Comparison of ENCODE assay signal across 1 cellular context in the genomic region with DNA sequence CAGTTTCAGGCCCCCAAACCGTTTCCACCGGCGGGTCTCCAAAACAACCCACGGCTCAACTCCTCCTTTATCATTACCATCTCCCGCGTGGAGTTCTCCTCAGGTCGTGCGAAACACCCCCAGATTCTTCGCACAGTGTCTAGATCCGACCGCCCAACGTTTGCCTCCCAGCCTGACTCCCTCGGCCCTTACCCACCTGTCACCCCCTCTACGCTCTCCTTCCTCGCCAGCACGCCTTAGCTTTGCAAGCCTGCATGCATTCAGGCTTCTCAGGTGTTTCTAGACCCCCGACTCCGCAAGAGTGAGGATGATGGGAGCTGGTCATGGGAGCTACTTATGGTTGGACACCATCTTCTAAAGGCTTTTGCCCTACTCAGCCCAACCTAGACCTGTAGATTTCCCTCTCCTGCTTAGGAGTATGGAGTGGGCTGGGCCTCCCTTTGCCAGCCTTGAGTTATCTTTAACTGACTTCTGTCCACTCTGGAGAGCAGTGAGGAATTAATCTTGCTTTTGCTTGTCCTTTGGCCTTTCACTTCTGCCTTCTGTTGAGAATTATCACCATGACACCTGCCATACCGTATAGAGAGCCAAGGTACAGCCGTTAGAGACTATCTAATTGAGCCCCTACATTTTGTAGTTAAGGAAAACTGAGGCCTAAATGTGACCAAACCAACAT.
TF ChIP-seq lines count a peak whose summit lies in the region.

No MANE protein-coding gene starts in this region.

TF ChIP-seq in HepG2, 621 proteins besides CTCF, POLR2A, EP300 and RAD21 (continued from another document and continues in another):
- TF ChIP-seq, protein P1, sequence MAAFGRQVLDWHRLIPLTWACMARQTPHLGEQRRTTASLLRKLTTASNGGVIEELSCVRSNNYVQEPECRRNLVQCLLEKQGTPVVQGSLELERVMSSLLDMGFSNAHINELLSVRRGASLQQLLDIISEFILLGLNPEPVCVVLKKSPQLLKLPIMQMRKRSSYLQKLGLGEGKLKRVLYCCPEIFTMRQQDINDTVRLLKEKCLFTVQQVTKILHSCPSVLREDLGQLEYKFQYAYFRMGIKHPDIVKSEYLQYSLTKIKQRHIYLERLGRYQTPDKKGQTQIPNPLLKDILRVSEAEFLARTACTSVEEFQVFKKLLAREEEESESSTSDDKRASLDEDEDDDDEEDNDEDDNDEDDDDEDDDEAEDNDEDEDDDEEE (CRISPR knock-in tag; IDR thresholded peaks at IDR 0.05): no peak
- TF ChIP-seq ZBTB21 (CRISPR knock-in tag; IDR thresholded peaks at IDR 0.05) (no peak), ZNF460 (CRISPR knock-in tag; IDR thresholded peaks at IDR 0.05; ENCODE audit: borderline replicate concordance) (no peak), HNRNPK (IDR thresholded peaks at IDR 0.05; ENCODE audit: low read depth, low read length, poor library complexity, severe bottlenecking) (no peak), SP2 (CRISPR knock-in tag; IDR thresholded peaks at IDR 0.05) (no peak), YEATS4 (CRISPR knock-in tag; IDR thresholded peaks at IDR 0.05; ENCODE audit: borderline replicate concordance) (no peak), EED (CRISPR knock-in tag; IDR thresholded peaks at IDR 0.05) (no peak), SP1 (IDR thresholded peaks at IDR 0.05) (no peak), SP1 (CRISPR knock-in tag; IDR thresholded peaks at IDR 0.05) (no peak), ZNF451 (CRISPR knock-in tag; IDR thresholded peaks at IDR 0.05) (no peak), THYN1 (CRISPR knock-in tag; IDR thresholded peaks at IDR 0.05; ENCODE audit: borderline replicate concordance, low read depth) (no peak), SETDB1 (CRISPR knock-in tag; IDR thresholded peaks at IDR 0.05; ENCODE audit: borderline replicate concordance) (no peak), RORA (CRISPR knock-in tag; IDR thresholded peaks at IDR 0.05) (no peak), RCOR2 (CRISPR knock-in tag; IDR thresholded peaks at IDR 0.05) (no peak), ZNF292 (CRISPR knock-in tag; IDR thresholded peaks at IDR 0.05; ENCODE audit: borderline replicate concordance, low read depth) (no peak), NR3C1 (CRISPR knock-in tag; IDR thresholded peaks at IDR 0.05) (no peak), GATA4 (IDR thresholded peaks at IDR 0.05; ENCODE audit: borderline replicate concordance, low read depth) (no peak), ADNP (CRISPR knock-in tag; IDR thresholded peaks at IDR 0.05) (no peak), ZNF878 (CRISPR knock-in tag; IDR thresholded peaks at IDR 0.05) (no peak), ZBTB38 (CRISPR knock-in tag; IDR thresholded peaks at IDR 0.05) (no peak), ZNF224 (CRISPR knock-in tag; IDR thresholded peaks at IDR 0.05) (no peak), ZNF260 (CRISPR knock-in tag; IDR thresholded peaks at IDR 0.05; ENCODE audit: borderline replicate concordance, low read depth) (no peak), TBP (CRISPR knock-in tag; IDR thresholded peaks at IDR 0.05) (no peak), SCMH1 (CRISPR knock-in tag; IDR thresholded peaks at IDR 0.05; ENCODE audit: borderline replicate concordance) (no peak)
- TF ChIP-seq, protein P2, sequence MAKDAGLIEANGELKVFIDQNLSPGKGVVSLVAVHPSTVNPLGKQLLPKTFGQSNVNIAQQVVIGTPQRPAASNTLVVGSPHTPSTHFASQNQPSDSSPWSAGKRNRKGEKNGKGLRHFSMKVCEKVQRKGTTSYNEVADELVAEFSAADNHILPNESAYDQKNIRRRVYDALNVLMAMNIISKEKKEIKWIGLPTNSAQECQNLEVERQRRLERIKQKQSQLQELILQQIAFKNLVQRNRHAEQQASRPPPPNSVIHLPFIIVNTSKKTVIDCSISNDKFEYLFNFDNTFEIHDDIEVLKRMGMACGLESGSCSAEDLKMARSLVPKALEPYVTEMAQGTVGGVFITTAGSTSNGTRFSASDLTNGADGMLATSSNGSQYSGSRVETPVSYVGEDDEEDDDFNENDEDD (CRISPR knock-in tag; IDR thresholded peaks at IDR 0.05; ENCODE audit: borderline replicate concordance): no peak
- TF ChIP-seq, protein P3, sequence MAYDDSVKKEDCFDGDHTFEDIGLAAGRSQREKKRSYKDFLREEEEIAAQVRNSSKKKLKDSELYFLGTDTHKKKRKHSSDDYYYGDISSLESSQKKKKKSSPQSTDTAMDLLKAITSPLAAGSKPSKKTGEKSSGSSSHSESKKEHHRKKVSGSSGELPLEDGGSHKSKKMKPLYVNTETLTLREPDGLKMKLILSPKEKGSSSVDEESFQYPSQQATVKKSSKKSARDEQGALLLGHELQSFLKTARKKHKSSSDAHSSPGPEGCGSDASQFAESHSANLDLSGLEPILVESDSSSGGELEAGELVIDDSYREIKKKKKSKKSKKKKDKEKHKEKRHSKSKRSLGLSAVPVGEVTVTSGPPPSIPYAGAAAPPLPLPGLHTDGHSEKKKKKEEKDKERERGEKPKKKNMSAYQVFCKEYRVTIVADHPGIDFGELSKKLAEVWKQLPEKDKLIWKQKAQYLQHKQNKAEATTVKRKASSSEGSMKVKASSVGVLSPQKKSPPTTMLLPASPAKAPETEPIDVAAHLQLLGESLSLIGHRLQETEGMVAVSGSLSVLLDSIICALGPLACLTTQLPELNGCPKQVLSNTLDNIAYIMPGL (CRISPR knock-in tag; IDR thresholded peaks at IDR 0.05; ENCODE audit: borderline replicate concordance in 1 of 2, low read depth in 1 of 2): 0 out of 4 replicates have a peak, but pooled peaks of 1 of the 2 experiments have one; percentile 10
- TF ChIP-seq, protein P4, sequence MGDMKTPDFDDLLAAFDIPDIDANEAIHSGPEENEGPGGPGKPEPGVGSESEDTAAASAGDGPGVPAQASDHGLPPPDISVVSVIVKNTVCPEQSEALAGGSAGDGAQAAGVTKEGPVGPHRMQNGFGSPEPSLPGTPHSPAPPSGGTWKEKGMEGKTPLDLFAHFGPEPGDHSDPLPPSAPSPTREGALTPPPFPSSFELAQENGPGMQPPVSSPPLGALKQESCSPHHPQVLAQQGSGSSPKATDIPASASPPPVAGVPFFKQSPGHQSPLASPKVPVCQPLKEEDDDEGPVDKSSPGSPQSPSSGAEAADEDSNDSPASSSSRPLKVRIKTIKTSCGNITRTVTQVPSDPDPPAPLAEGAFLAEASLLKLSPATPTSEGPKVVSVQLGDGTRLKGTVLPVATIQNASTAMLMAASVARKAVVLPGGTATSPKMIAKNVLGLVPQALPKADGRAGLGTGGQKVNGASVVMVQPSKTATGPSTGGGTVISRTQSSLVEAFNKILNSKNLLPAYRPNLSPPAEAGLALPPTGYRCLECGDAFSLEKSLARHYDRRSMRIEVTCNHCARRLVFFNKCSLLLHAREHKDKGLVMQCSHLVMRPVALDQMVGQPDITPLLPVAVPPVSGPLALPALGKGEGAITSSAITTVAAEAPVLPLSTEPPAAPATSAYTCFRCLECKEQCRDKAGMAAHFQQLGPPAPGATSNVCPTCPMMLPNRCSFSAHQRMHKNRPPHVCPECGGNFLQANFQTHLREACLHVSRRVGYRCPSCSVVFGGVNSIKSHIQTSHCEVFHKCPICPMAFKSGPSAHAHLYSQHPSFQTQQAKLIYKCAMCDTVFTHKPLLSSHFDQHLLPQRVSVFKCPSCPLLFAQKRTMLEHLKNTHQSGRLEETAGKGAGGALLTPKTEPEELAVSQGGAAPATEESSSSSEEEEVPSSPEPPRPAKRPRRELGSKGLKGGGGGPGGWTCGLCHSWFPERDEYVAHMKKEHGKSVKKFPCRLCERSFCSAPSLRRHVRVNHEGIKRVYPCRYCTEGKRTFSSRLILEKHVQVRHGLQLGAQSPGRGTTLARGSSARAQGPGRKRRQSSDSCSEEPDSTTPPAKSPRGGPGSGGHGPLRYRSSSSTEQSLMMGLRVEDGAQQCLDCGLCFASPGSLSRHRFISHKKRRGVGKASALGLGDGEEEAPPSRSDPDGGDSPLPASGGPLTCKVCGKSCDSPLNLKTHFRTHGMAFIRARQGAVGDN (CRISPR knock-in tag; IDR thresholded peaks at IDR 0.05): peak; percentile 25; the same call in 1 of the 2 replicates
- TF ChIP-seq, protein P5, sequence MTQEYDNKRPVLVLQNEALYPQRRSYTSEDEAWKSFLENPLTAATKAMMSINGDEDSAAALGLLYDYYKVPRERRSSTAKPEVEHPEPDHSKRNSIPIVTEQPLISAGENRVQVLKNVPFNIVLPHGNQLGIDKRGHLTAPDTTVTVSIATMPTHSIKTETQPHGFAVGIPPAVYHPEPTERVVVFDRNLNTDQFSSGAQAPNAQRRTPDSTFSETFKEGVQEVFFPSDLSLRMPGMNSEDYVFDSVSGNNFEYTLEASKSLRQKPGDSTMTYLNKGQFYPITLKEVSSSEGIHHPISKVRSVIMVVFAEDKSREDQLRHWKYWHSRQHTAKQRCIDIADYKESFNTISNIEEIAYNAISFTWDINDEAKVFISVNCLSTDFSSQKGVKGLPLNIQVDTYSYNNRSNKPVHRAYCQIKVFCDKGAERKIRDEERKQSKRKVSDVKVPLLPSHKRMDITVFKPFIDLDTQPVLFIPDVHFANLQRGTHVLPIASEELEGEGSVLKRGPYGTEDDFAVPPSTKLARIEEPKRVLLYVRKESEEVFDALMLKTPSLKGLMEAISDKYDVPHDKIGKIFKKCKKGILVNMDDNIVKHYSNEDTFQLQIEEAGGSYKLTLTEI (CRISPR knock-in tag; conservative IDR thresholded peaks at IDR 0.05): no peak
- TF ChIP-seq, protein P6, sequence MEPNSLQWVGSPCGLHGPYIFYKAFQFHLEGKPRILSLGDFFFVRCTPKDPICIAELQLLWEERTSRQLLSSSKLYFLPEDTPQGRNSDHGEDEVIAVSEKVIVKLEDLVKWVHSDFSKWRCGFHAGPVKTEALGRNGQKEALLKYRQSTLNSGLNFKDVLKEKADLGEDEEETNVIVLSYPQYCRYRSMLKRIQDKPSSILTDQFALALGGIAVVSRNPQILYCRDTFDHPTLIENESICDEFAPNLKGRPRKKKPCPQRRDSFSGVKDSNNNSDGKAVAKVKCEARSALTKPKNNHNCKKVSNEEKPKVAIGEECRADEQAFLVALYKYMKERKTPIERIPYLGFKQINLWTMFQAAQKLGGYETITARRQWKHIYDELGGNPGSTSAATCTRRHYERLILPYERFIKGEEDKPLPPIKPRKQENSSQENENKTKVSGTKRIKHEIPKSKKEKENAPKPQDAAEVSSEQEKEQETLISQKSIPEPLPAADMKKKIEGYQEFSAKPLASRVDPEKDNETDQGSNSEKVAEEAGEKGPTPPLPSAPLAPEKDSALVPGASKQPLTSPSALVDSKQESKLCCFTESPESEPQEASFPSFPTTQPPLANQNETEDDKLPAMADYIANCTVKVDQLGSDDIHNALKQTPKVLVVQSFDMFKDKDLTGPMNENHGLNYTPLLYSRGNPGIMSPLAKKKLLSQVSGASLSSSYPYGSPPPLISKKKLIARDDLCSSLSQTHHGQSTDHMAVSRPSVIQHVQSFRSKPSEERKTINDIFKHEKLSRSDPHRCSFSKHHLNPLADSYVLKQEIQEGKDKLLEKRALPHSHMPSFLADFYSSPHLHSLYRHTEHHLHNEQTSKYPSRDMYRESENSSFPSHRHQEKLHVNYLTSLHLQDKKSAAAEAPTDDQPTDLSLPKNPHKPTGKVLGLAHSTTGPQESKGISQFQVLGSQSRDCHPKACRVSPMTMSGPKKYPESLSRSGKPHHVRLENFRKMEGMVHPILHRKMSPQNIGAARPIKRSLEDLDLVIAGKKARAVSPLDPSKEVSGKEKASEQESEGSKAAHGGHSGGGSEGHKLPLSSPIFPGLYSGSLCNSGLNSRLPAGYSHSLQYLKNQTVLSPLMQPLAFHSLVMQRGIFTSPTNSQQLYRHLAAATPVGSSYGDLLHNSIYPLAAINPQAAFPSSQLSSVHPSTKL (CRISPR knock-in tag; IDR thresholded peaks at IDR 0.05): no peak
- TF ChIP-seq, protein P7, sequence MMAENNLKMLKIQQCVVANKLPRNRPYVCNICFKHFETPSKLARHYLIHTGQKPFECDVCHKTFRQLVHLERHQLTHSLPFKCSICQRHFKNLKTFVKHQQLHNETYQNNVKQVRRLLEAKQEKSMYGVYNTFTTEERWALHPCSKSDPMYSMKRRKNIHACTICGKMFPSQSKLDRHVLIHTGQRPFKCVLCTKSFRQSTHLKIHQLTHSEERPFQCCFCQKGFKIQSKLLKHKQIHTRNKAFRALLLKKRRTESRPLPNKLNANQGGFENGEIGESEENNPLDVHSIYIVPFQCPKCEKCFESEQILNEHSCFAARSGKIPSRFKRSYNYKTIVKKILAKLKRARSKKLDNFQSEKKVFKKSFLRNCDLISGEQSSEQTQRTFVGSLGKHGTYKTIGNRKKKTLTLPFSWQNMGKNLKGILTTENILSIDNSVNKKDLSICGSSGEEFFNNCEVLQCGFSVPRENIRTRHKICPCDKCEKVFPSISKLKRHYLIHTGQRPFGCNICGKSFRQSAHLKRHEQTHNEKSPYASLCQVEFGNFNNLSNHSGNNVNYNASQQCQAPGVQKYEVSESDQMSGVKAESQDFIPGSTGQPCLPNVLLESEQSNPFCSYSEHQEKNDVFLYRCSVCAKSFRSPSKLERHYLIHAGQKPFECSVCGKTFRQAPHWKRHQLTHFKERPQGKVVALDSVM (CRISPR knock-in tag; IDR thresholded peaks at IDR 0.05): 0 out of 2 replicates have a peak, but pooled peaks have one; percentile 8
- TF ChIP-seq, protein P8, sequence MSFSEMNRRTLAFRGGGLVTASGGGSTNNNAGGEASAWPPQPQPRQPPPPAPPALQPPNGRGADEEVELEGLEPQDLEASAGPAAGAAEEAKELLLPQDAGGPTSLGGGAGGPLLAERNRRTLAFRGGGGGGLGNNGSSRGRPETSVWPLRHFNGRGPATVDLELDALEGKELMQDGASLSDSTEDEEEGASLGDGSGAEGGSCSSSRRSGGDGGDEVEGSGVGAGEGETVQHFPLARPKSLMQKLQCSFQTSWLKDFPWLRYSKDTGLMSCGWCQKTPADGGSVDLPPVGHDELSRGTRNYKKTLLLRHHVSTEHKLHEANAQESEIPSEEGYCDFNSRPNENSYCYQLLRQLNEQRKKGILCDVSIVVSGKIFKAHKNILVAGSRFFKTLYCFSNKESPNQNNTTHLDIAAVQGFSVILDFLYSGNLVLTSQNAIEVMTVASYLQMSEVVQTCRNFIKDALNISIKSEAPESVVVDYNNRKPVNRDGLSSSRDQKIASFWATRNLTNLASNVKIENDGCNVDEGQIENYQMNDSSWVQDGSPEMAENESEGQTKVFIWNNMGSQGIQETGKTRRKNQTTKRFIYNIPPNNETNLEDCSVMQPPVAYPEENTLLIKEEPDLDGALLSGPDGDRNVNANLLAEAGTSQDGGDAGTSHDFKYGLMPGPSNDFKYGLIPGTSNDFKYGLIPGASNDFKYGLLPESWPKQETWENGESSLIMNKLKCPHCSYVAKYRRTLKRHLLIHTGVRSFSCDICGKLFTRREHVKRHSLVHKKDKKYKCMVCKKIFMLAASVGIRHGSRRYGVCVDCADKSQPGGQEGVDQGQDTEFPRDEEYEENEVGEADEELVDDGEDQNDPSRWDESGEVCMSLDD (CRISPR knock-in tag; IDR thresholded peaks at IDR 0.05; ENCODE audit: borderline replicate concordance): no peak
- TF ChIP-seq, protein P9, sequence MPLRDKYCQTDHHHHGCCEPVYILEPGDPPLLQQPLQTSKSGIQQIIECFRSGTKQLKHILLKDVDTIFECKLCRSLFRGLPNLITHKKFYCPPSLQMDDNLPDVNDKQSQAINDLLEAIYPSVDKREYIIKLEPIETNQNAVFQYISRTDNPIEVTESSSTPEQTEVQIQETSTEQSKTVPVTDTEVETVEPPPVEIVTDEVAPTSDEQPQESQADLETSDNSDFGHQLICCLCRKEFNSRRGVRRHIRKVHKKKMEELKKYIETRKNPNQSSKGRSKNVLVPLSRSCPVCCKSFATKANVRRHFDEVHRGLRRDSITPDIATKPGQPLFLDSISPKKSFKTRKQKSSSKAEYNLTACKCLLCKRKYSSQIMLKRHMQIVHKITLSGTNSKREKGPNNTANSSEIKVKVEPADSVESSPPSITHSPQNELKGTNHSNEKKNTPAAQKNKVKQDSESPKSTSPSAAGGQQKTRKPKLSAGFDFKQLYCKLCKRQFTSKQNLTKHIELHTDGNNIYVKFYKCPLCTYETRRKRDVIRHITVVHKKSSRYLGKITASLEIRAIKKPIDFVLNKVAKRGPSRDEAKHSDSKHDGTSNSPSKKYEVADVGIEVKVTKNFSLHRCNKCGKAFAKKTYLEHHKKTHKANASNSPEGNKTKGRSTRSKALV (CRISPR knock-in tag; IDR thresholded peaks at IDR 0.05): no peak
